In genomic region chr3:53236112-53236841, GRCh38 we compare ENCODE assay signal across 7 cellular contexts. TPM values are rescaled to one million over a fixed set of nuclear protein-coding genes. Genes with fewer than 3 reads are reported as not detected.
DNase-seq lines count a peak whose midpoint lies in the region; ATAC-seq and TF ChIP-seq lines count a peak whose summit lies in the region.

No MANE protein-coding gene starts in this region.

- H3K27ac ChIP-seq in HEK293 (ENCODE audit: extremely low read depth, low read depth, low read length) (no peak overlapping the region; the same call in 1 of the 2 replicates), epithelial cell of prostate (peak overlapping the region; percentile 84)

- H3K4me3 ChIP-seq in HEK293 (ENCODE audit: low read depth, low read length), result no peak overlapping the region

- no peaks in the 10 kb centered on the region for H3K9me3 ChIP-seq in HEK293 (ENCODE audit: control insufficient read depth, insufficient read depth, low read depth, low read length)

- DNase-seq in SKM-1 (lab: John Stamatoyannopoulos, UW; ENCODE audit: unreplicated experiment), result peak; percentile 18
- DNase-seq in epithelial cell of prostate (ENCODE audit: low read depth, low spot score), result no peak
- DNase-seq in mucosa of gallbladder (ENCODE audit: low spot score), result peak; percentile 85
- no peak for DNase-seq in NCI-H1930 (lab: John Stamatoyannopoulos, UW)
- no peak for DNase-seq in stimulated activated naive CD4-positive, alpha-beta T cell treated with Interleukin-2 at 50 U/mL for 16 hours (lab: John Stamatoyannopoulos, UW)

- CTCF ChIA-PET in HEK293 (lab: Yijun Ruan, JAX), result no interaction called here

- POLR2A ChIA-PET in HEK293 (lab: Yijun Ruan, JAX), result no interaction called here

- TF ChIP-seq CTCF in HEK293 (tag by site-specific recombination; IDR thresholded peaks at IDR 0.05), result no peak

- no peaks in the 10 kb centered on the region for H3K4me1 ChIP-seq in HEK293 (ENCODE audit: control insufficient read depth, insufficient read depth, low read length)

- H3K36me3 ChIP-seq in HEK293 (ENCODE audit: control insufficient read depth in 2 of 2, insufficient read depth in 1 of 2, low read length in 2 of 2), result peaks cover 0 to 93% of the 10 kb centered on the region in 2 experiments; a peak in 1 of 3 replicates

- no peak for ATAC-seq in HG02884 (IDR thresholded peaks at IDR 0.05; ENCODE audit: unreplicated experiment)

TF ChIP-seq in HEK293, 187 proteins besides CTCF, POLR2A, EP300 and RAD21:
- TF ChIP-seq ZNF449 (tag by site-specific recombination; IDR thresholded peaks at IDR 0.05) (peak; percentile 36; the same call in 1 of the 2 replicates), ZNF624 (tag by site-specific recombination; IDR thresholded peaks at IDR 0.05) (no peak), ZNF600 (tag by site-specific recombination; IDR thresholded peaks at IDR 0.05) (0 out of 2 replicates have a peak, but pooled peaks have one; percentile 24), SP7 (tag by site-specific recombination; IDR thresholded peaks at IDR 0.05) (0 out of 2 replicates have a peak, but pooled peaks have one; percentile 13), ZNF324 (tag by site-specific recombination; IDR thresholded peaks at IDR 0.05) (no peak), ATF2 (tag by site-specific recombination; IDR thresholded peaks at IDR 0.05; ENCODE audit: low read depth) (no peak), HOXD13 (CRISPR knock-in tag; IDR thresholded peaks at IDR 0.05; ENCODE audit: borderline replicate concordance) (no peak), ZNF341 (tag by site-specific recombination; IDR thresholded peaks at IDR 0.05; ENCODE audit: low read depth) (peak; percentile 58; the same call in 1 of the 2 replicates), GLIS1 (tag by site-specific recombination; IDR thresholded peaks at IDR 0.05) (peak; percentile 65; the same call in 1 of the 2 replicates), ZNF311 (tag by site-specific recombination; IDR thresholded peaks at IDR 0.05; ENCODE audit: borderline replicate concordance) (no peak), ZNF112 (tag by site-specific recombination; IDR thresholded peaks at IDR 0.05) (no peak), ZIC2 (tag by site-specific recombination; IDR thresholded peaks at IDR 0.05) (peak; percentile 93), ZNF830 (tag by site-specific recombination; IDR thresholded peaks at IDR 0.05; ENCODE audit: low read depth) (no peak)

RNA-seq across cellular contexts. Expression of gene TKT, which starts 19.5 kb away (rescaled TPM):
- 396 TPM for total RNA-seq in mucosa of gallbladder

Comparison
In these comparisons a context has a peak if more than half of its experiments do, and no peak if none do; other contexts are left out.
1. DNase-seq: peak in SKM-1 (single experiment) and mucosa of gallbladder (single experiment); none in epithelial cell of prostate (single experiment), NCI-H1930 (0 of 2) and stimulated activated naive CD4-positive, alpha-beta T cell treated with Interleukin-2 at 50 U/mL for 16 hours (single experiment).